In genomic region chr1:23776198-23776597, GRCh38 we compare ENCODE assay signal across 1 cellular context.
TF ChIP-seq lines count a peak whose summit lies in the region.

No MANE protein-coding gene starts in this region.

TF ChIP-seq in K562, 482 proteins besides CTCF, POLR2A, EP300 and RAD21:
- no peak for TF ChIP-seq HBP1 (CRISPR knock-in tag; IDR thresholded peaks at IDR 0.05)
- peak; percentile 34; the same call in 1 of the 2 replicates for TF ChIP-seq E2F1 (CRISPR knock-in tag; IDR thresholded peaks at IDR 0.05)
- TF ChIP-seq ZEB2 (IDR thresholded peaks at IDR 0.05): 0 out of 2 replicates have a peak, but pooled peaks have one; percentile 10
